Comparison of ENCODE assay signal across 17 cellular contexts in genomic region chr17:68231536-68231935, GRCh38. TPM values are rescaled to one million over a fixed set of nuclear protein-coding genes. Genes with fewer than 3 reads are reported as not detected.
DNase-seq lines count a peak whose midpoint lies in the region; ATAC-seq and TF ChIP-seq lines count a peak whose summit lies in the region.
"Had no signal": no experiment of that assay in that cellular context is flagged by ENCODE, and none has a peak within 500 bp of the region (broad histone marks: within the 10 kb centered on the region; RNA-seq: fewer than 3 reads in every experiment).

No MANE protein-coding gene starts in this region.

- DNase-seq in natural killer cell (no peak), kidney tubule cell (ENCODE audit: low spot score) (peak; percentile 61), type B pancreatic cell (ENCODE audit: extremely low spot score, unreplicated experiment) (no peak)
- no peak for DNase-seq in natural killer cell treated with Interleukin-12 subunit alpha and Interleukin-12 subunit beta and Interleukin-15 and Interleukin-18, amount 100 ng/mL, for 72 hours (ENCODE audit: low spot score)
- no peak for DNase-seq in activated naive CD4-positive, alpha-beta T cell treated with anti-CD3 and anti-CD28 coated beads, Interleukin-2, amount 10 ng/mL, durations not matched to agents 7 days and 5 days
- no peak for DNase-seq in activated CD4-positive, alpha-beta T cell treated with anti-CD3 and anti-CD28 coated beads for 4 hours
- DNase-seq: AML-193; CD4-positive, CD25-positive, alpha-beta regulatory T cell; DMS53; GF-D8; H7 had no signal

- H3K4me3 Mint-ChIP-seq in natural killer cell, result no peak overlapping the region
- no peak overlapping the region for H3K4me3 Mint-ChIP-seq in natural killer cell treated with Interleukin-12 subunit alpha and Interleukin-12 subunit beta and Interleukin-15 and Interleukin-18, amount 100 ng/mL, for 72 hours
- H3K4me3 Mint-ChIP-seq in type B pancreatic cell, result no peak overlapping the region
- H3K4me3 Mint-ChIP-seq in activated naive CD4-positive, alpha-beta T cell treated with anti-CD3 and anti-CD28 coated beads, Interleukin-2, amount 10 ng/mL, durations not matched to agents 7 days and 5 days, result no peak overlapping the region
- H3K4me3 Mint-ChIP-seq: CD4-positive, CD25-positive, alpha-beta regulatory T cell; GM23338 had no signal

- intact Hi-C loops in natural killer cell (cut with micrococcal nuclease), result no loop called here

- H3K4me1 Mint-ChIP-seq in natural killer cell (peaks cover 51 to 53% of the 10 kb centered on the region in 2 donors), type B pancreatic cell (ENCODE audit: unreplicated experiment) (peaks cover 14% of the 10 kb centered on the region)
- peaks cover 38 to 39% of the 10 kb centered on the region in 2 donors for H3K4me1 Mint-ChIP-seq in natural killer cell treated with Interleukin-12 subunit alpha and Interleukin-12 subunit beta and Interleukin-15 and Interleukin-18, amount 100 ng/mL, for 72 hours (ENCODE audit: low read depth in 2 of 2)
- H3K4me1 Mint-ChIP-seq in activated naive CD4-positive, alpha-beta T cell treated with anti-CD3 and anti-CD28 coated beads, Interleukin-2, amount 10 ng/mL, durations not matched to agents 7 days and 5 days, result peaks cover 10% of the 10 kb centered on the region

- H3K79me2 ChIP-seq in SU-DHL-6 (ENCODE audit: insufficient read depth, low read length), result peaks cover 35% of the 10 kb centered on the region; the same call in 1 of the 2 replicates

- peaks cover 29% of the 10 kb centered on the region for H3F3A ChIP-seq in SU-DHL-6 (ENCODE audit: insufficient read depth)

- H3K4me3 ChIP-seq in SU-DHL-6 (ENCODE audit: insufficient read depth, low read length, poor library complexity, severe bottlenecking), result no peak overlapping the region
- H3K4me3 ChIP-seq: BLaER1, GM23338 had no signal

- H4K20me1 ChIP-seq in SU-DHL-6 (ENCODE audit: low read depth, low read length), result no peaks in the 10 kb centered on the region
- H4K20me1 ChIP-seq: BLaER1 had no signal

- no peak overlapping the region for H2AFZ ChIP-seq in SU-DHL-6 (ENCODE audit: low read depth, low read length, severe bottlenecking)
- H2AFZ ChIP-seq: GM23338 had no signal

- no peaks in the 10 kb centered on the region for H3K9me3 ChIP-seq in SU-DHL-6 (ENCODE audit: insufficient read depth, low read length)
- H3K9me3 ChIP-seq: BLaER1 had no signal

- H3K9me2 ChIP-seq in SU-DHL-6 (replicated peaks; ENCODE audit: insufficient read depth, low read length), result no peaks in the 10 kb centered on the region

- peak overlapping the region; percentile 58 for H3K27ac ChIP-seq in SU-DHL-6 (ENCODE audit: low read depth, low read length)
- H3K27ac ChIP-seq: 22Rv1, BLaER1 had no signal

- no peak overlapping the region for H3K4me2 ChIP-seq in SU-DHL-6 (ENCODE audit: low read depth, low read length, poor library complexity, severe bottlenecking)
- H3K4me2 ChIP-seq: BLaER1, GM23338 had no signal

- H3K27me3 Mint-ChIP-seq in natural killer cell (ENCODE audit: low read depth in 2 of 2), result no peaks in the 10 kb centered on the region
- no peaks in the 10 kb centered on the region for H3K27me3 Mint-ChIP-seq in natural killer cell treated with Interleukin-12 subunit alpha and Interleukin-12 subunit beta and Interleukin-15 and Interleukin-18, amount 100 ng/mL, for 72 hours
- no peaks in the 10 kb centered on the region for H3K27me3 Mint-ChIP-seq in type B pancreatic cell
- H3K27me3 Mint-ChIP-seq in activated naive CD4-positive, alpha-beta T cell treated with anti-CD3 and anti-CD28 coated beads, Interleukin-2, amount 10 ng/mL, durations not matched to agents 7 days and 5 days, result no peaks in the 10 kb centered on the region
- H3K27me3 Mint-ChIP-seq: CD4-positive, CD25-positive, alpha-beta regulatory T cell had no signal

- H3K27ac Mint-ChIP-seq in natural killer cell (peak overlapping the region; percentile 79 to 100), type B pancreatic cell (peak overlapping the region; percentile 18)
- H3K27ac Mint-ChIP-seq in natural killer cell treated with Interleukin-12 subunit alpha and Interleukin-12 subunit beta and Interleukin-15 and Interleukin-18, amount 100 ng/mL, for 72 hours, result no peak overlapping the region
- H3K27ac Mint-ChIP-seq in activated naive CD4-positive, alpha-beta T cell treated with anti-CD3 and anti-CD28 coated beads, Interleukin-2, amount 10 ng/mL, durations not matched to agents 7 days and 5 days, result no peak overlapping the region
- H3K27ac Mint-ChIP-seq: GM23338 had no signal

- ATAC-seq in natural killer cell, result no peak
- no peak for ATAC-seq in natural killer cell treated with Interleukin-12 subunit alpha and Interleukin-12 subunit beta and Interleukin-15 and Interleukin-18, amount 100 ng/mL, for 72 hours
- ATAC-seq in GM21786 (IDR thresholded peaks at IDR 0.05; ENCODE audit: unreplicated experiment), result no peak
- ATAC-seq: GM23338 had no signal

- no peaks in the 10 kb centered on the region for H3K27me3 ChIP-seq in SU-DHL-6 (ENCODE audit: low read length)
- H3K27me3 ChIP-seq: BLaER1 had no signal

- H3K9me3 Mint-ChIP-seq in natural killer cell (no peaks in the 10 kb centered on the region), type B pancreatic cell (no peaks in the 10 kb centered on the region)
- H3K9me3 Mint-ChIP-seq in natural killer cell treated with Interleukin-12 subunit alpha and Interleukin-12 subunit beta and Interleukin-15 and Interleukin-18, amount 100 ng/mL, for 72 hours, result no peaks in the 10 kb centered on the region
- no peaks in the 10 kb centered on the region for H3K9me3 Mint-ChIP-seq in activated naive CD4-positive, alpha-beta T cell treated with anti-CD3 and anti-CD28 coated beads, Interleukin-2, amount 10 ng/mL, durations not matched to agents 7 days and 5 days
- H3K9me3 Mint-ChIP-seq: CD4-positive, CD25-positive, alpha-beta regulatory T cell; GM23338 had no signal

- CTCF ChIA-PET in activated naive CD4-positive, alpha-beta T cell treated with anti-CD3 and anti-CD28 coated beads, Interleukin-2, amount 10 ng/mL, durations not matched to agents 7 days and 5 days (lab: Charles Lee), result no interaction called here

- no peaks in the 10 kb centered on the region for H3K36me3 ChIP-seq in SU-DHL-6 (ENCODE audit: low read length)

- no peak for TF ChIP-seq CTCF in natural killer cell (IDR thresholded peaks at IDR 0.05)
- TF ChIP-seq CTCF in SU-DHL-6 (IDR thresholded peaks at IDR 0.05; ENCODE audit: insufficient read depth, low read length, poor library complexity, severe bottlenecking), result no peak
- TF ChIP-seq CTCF in type B pancreatic cell (conservative IDR thresholded peaks at IDR 0.05), result no peak

- no peak overlapping the region for H3K9ac ChIP-seq in SU-DHL-6 (ENCODE audit: low read length)
- H3K9ac ChIP-seq: BLaER1 had no signal

- no peaks in the 10 kb centered on the region for H3K36me3 Mint-ChIP-seq in natural killer cell
- peaks cover 6% of the 10 kb centered on the region for H3K36me3 Mint-ChIP-seq in natural killer cell treated with Interleukin-12 subunit alpha and Interleukin-12 subunit beta and Interleukin-15 and Interleukin-18, amount 100 ng/mL, for 72 hours
- peaks cover 7% of the 10 kb centered on the region for H3K36me3 Mint-ChIP-seq in type B pancreatic cell
- peaks cover 5% of the 10 kb centered on the region for H3K36me3 Mint-ChIP-seq in activated naive CD4-positive, alpha-beta T cell treated with anti-CD3 and anti-CD28 coated beads, Interleukin-2, amount 10 ng/mL, durations not matched to agents 7 days and 5 days

RNA-seq across cellular contexts. Expression of gene AMZ2, which starts 16.3 kb away (rescaled TPM):
- total RNA-seq in natural killer cell (100 to 1,000 TPM in 2 of 3 donors, 10 to 100 TPM in 1; 87.0 to 131 (median 107) TPM), type B pancreatic cell (ENCODE audit: low replicate concordance) (68.8 and 75.6 TPM in 2 replicates)
- total RNA-seq in natural killer cell treated with Interleukin-12 subunit alpha and Interleukin-12 subunit beta and Interleukin-15 and Interleukin-18, amount 100 ng/mL, for 72 hours, result 10 to 100 TPM; 47.1 to 62.2 TPM

RNA-seq across cellular contexts. Expression of gene SLC16A6, which starts 59.4 kb away (rescaled TPM):
- total RNA-seq in natural killer cell, result 10 to 100 TPM; 16.5 to 20.9 (median 19.4) TPM
- 1 to 10 TPM; 2.4 to 5.8 TPM for total RNA-seq in natural killer cell treated with Interleukin-12 subunit alpha and Interleukin-12 subunit beta and Interleukin-15 and Interleukin-18, amount 100 ng/mL, for 72 hours
- total RNA-seq in type B pancreatic cell (ENCODE audit: low replicate concordance), result 0.67 and 1.6 TPM in 2 replicates
- total RNA-seq: GM23338, HT-29 had no signal

RNA-seq across cellular contexts. Expression of gene ARSG, which starts 59.8 kb away (rescaled TPM):
- total RNA-seq in natural killer cell (10 to 100 TPM; 34.8 to 52.3 (median 39.3) TPM), type B pancreatic cell (ENCODE audit: low replicate concordance) (4.1 and 4.8 TPM in 2 replicates)
- total RNA-seq in natural killer cell treated with Interleukin-12 subunit alpha and Interleukin-12 subunit beta and Interleukin-15 and Interleukin-18, amount 100 ng/mL, for 72 hours, result 1 to 10 TPM; 2.4 to 4.7 TPM

Comparison
In these comparisons a context has a peak if more than half of its experiments do, and no peak if none do; other contexts are left out.
1. H3K27ac Mint-ChIP-seq: peak in natural killer cell (2 of 2) and type B pancreatic cell (single experiment); none in natural killer cell treated with Interleukin-12 subunit alpha and Interleukin-12 subunit beta and Interleukin-15 and Interleukin-18, amount 100 ng/mL, for 72 hours (0 of 2) and activated naive CD4-positive, alpha-beta T cell treated with anti-CD3 and anti-CD28 coated beads, Interleukin-2, amount 10 ng/mL, durations not matched to agents 7 days and 5 days (single experiment).